In genomic region chr3:45611619-45612018, GRCh38 we compare ENCODE assay signal across 11 cellular contexts. TPM values are rescaled to one million over a fixed set of nuclear protein-coding genes. Genes with fewer than 3 reads are reported as not detected.
DNase-seq lines count a peak whose midpoint lies in the region; ATAC-seq and TF ChIP-seq lines count a peak whose summit lies in the region.
"Had no signal": no experiment of that assay in that cellular context is flagged by ENCODE, and none has a peak within 500 bp of the region (broad histone marks: within the 10 kb centered on the region; RNA-seq: fewer than 3 reads in every experiment).

No MANE protein-coding gene starts in this region.

- H3K9me3 ChIP-seq in BLaER1 (no peaks in the 10 kb centered on the region), ascending aorta (no peaks in the 10 kb centered on the region), osteoblast (ENCODE audit: low read depth, low read length) (no peaks in the 10 kb centered on the region), tibial artery (no peaks in the 10 kb centered on the region)

- H3K36me3 Mint-ChIP-seq in naive B cell, result peaks cover 5 to 9% of the 10 kb centered on the region in 2 donors

- no peaks in the 10 kb centered on the region for H3K27me3 Mint-ChIP-seq in naive B cell

- no peak overlapping the region for H3K4me3 ChIP-seq in BLaER1
- H3K4me3 ChIP-seq in astrocyte of the spinal cord (ENCODE audit: low read depth, low read length), result no peak overlapping the region
- no peak overlapping the region for H3K4me3 ChIP-seq in ascending aorta
- H3K4me3 ChIP-seq in osteoblast (ENCODE audit: insufficient read depth, low read length), result no peak overlapping the region
- no peak overlapping the region for H3K4me3 ChIP-seq in tibial artery

- H3K36me3 ChIP-seq in BLaER1, result peaks cover 59% of the 10 kb centered on the region
- H3K36me3 ChIP-seq in ascending aorta, result no peaks in the 10 kb centered on the region
- no peaks in the 10 kb centered on the region for H3K36me3 ChIP-seq in osteoblast (ENCODE audit: insufficient read depth, low read length)
- no peaks in the 10 kb centered on the region for H3K36me3 ChIP-seq in tibial artery

- in situ Hi-C loops in astrocyte of the spinal cord (cut with HindIII; ENCODE audit: low sequenced_read_pairs), result no loop called here

- H4K20me1 ChIP-seq in BLaER1 (peaks cover 100% of the 10 kb centered on the region), osteoblast (ENCODE audit: insufficient read depth, low read length) (peaks cover 42% of the 10 kb centered on the region)

- H3K4me3 Mint-ChIP-seq in naive B cell, result peak overlapping the region; percentile 51 to 83 (median 72)

- H3K27ac ChIP-seq in BLaER1 (peak overlapping the region; percentile 44; the same call in 1 of the 2 replicates), ascending aorta (peak overlapping the region in 1 of 2 donors; percentile 38), osteoblast (ENCODE audit: low read depth, low read length) (no peak overlapping the region), tibial artery (peak overlapping the region in 1 of 2 donors; percentile 10)
- H3K27ac ChIP-seq: C4-2B had no signal

- H3K9ac ChIP-seq in BLaER1, result 0 out of 2 replicates have a peak overlapping the region, but pooled peaks have one; percentile 10

- H3K4me2 ChIP-seq in BLaER1 (peak overlapping the region; percentile 36), osteoblast (ENCODE audit: insufficient read depth, low read length) (no peak overlapping the region)

- intact Hi-C loops in ascending aorta (cut with DNase I) (no loop called here), tibial artery (cut with DNase I; ENCODE audit: low total_unique reads) (loop anchor here (5.0 kb wide), 1 partner anchor 36 kb away; no protein-coding TSS in a partner anchor)

- H3K9me3 Mint-ChIP-seq in naive B cell, result no peaks in the 10 kb centered on the region

- peaks cover 69 to 98% (median 86%) of the 10 kb centered on the region in 3 donors for H3K4me1 Mint-ChIP-seq in naive B cell

- DNase-seq in astrocyte of the spinal cord (ENCODE audit: low read depth, low spot score), result peak; percentile 35
- peak; percentile 25 for DNase-seq in naive B cell
- no peak for DNase-seq in ascending aorta (ENCODE audit: low spot score in 2 of 2)
- DNase-seq in osteoblast (ENCODE audit: insufficient read length, low spot score, missing footprints), result no peak
- DNase-seq in tibial artery, result no peak
- DNase-seq in NCI-H128 (lab: John Stamatoyannopoulos, UW; ENCODE audit: unreplicated experiment), result no peak
- DNase-seq: NCI-H1105 treated with DMSO at 0.1 percent for 48 hours; stimulated activated naive CD8-positive, alpha-beta T cell treated with anti-CD3 and anti-CD28 coated beads, Interleukin-15, Interleukin-2, amounts not matched to agents 100 U/mL and 50 U/mL, for 24 hours had no signal

- peak overlapping the region in 5 of 6 donors; percentile 24 to 90 (median 67) for H3K27ac Mint-ChIP-seq in naive B cell

- TF ChIP-seq CTCF in astrocyte of the spinal cord (IDR thresholded peaks at IDR 0.05; ENCODE audit: low read depth, low read length) (no peak), ascending aorta (IDR thresholded peaks at IDR 0.05) (no peak), osteoblast (IDR thresholded peaks at IDR 0.05; ENCODE audit: extremely low read depth, low read depth, low read length) (no peak), tibial artery (IDR thresholded peaks at IDR 0.05) (no peak)

- H3K27me3 ChIP-seq in BLaER1, result no peaks in the 10 kb centered on the region
- H3K27me3 ChIP-seq in ascending aorta, result no peaks in the 10 kb centered on the region
- H3K27me3 ChIP-seq in osteoblast (ENCODE audit: insufficient read depth, low read length), result no peaks in the 10 kb centered on the region
- no peaks in the 10 kb centered on the region for H3K27me3 ChIP-seq in tibial artery

- ATAC-seq in HG03196 (IDR thresholded peaks at IDR 0.05; ENCODE audit: unreplicated experiment) (peak; percentile 39), naive B cell (ENCODE audit: low read depth in 2 of 2) (peak in 1 of 2 donors; percentile 59)
- ATAC-seq: stimulated activated naive CD8-positive, alpha-beta T cell treated with anti-CD3 and anti-CD28 coated beads, Interleukin-15, Interleukin-2, amounts not matched to agents 100 U/mL and 50 U/mL, for 24 hours had no signal

- no peak overlapping the region for H2AFZ ChIP-seq in osteoblast (ENCODE audit: low read length)

- H3K4me1 ChIP-seq in BLaER1 (peaks cover 90% of the 10 kb centered on the region), ascending aorta (peaks cover 24 to 55% of the 10 kb centered on the region in 2 donors), osteoblast (ENCODE audit: insufficient read depth, low read length) (peaks cover 34% of the 10 kb centered on the region), tibial artery (peaks cover 0 to 95% (median 70%) of the 10 kb centered on the region in 4 donors)

- peaks cover 94% of the 10 kb centered on the region for H3K79me2 ChIP-seq in osteoblast (ENCODE audit: insufficient read depth, low read length)

RNA-seq across cellular contexts. Expression of gene LIMD1, which starts 17.1 kb away (rescaled TPM):
- 10 to 100 TPM in 5 of 6 donors, 1 to 10 TPM in 1; 7.4 to 32.0 (median 23.8) TPM for polyA plus RNA-seq in naive B cell (ENCODE audit: low read depth in 6 of 6)
- 36.8 TPM for total RNA-seq in ascending aorta
- total RNA-seq in osteoblast, result 14.4 and 17.4 TPM in 2 replicates

Comparison
In these comparisons a context has a peak if more than half of its experiments do, and no peak if none do; other contexts are left out.
1. DNase-seq: peak in astrocyte of the spinal cord (single experiment) and naive B cell (single experiment); none in ascending aorta (0 of 2), osteoblast (single experiment), tibial artery (0 of 2) and NCI-H128 (single experiment).